ENCODE assay signal across 8 cellular contexts in genomic region chr17:81927145-81927652, GRCh38. TPM values are rescaled to one million over a fixed set of nuclear protein-coding genes. Genes with fewer than 3 reads are reported as not detected.
DNase-seq lines count a peak whose midpoint lies in the region; ATAC-seq and TF ChIP-seq lines count a peak whose summit lies in the region.

No MANE protein-coding gene starts in this region.

- WGBS in GM23248 (ENCODE audit: low coverage in 1 of 2, low lambda C conversion rate in 2 of 2, missing lambda C conversion rate in 2 of 2), 2 experiments = 0 to 1% methylated on average over 27 to 39 of the region's 80 CpGs
- 2% methylated on average over 21 of the region's 80 CpGs for WGBS in esophagus muscularis mucosa
- 1% methylated on average over 10 of the region's 80 CpGs for WGBS in prostate gland

- peaks cover 28% of the 10 kb centered on the region; the same call in 1 of the 2 replicates for H3K4me1 ChIP-seq in ES-I3 (ENCODE audit: insufficient read depth, low read length)
- peaks cover 16% of the 10 kb centered on the region; the same call in 1 of the 2 replicates for H3K4me1 ChIP-seq in GM23248 (ENCODE audit: insufficient read depth)
- peaks cover 50 to 61% (median 58%) of the 10 kb centered on the region in 4 donors for H3K4me1 ChIP-seq in esophagus muscularis mucosa
- H3K4me1 ChIP-seq in prostate gland (replicated peaks) = peaks cover 22% of the 10 kb centered on the region

- H3F3A ChIP-seq in GM23248 (ENCODE audit: insufficient read depth) = 0 out of 2 replicates have a peak, but pooled peaks cover 8% of the 10 kb centered on the region

- H3K9me2 ChIP-seq in GM23248 (ENCODE audit: insufficient read depth) = no peaks in the 10 kb centered on the region

- H3K27ac ChIP-seq in GM23248 (peak overlapping the region; percentile 93), RWPE1 (peak overlapping the region; percentile 98), esophagus muscularis mucosa (replicated peaks in 1 of 4) (peak overlapping the region; percentile 91 to 98 (median 95)), prostate gland (peak overlapping the region; percentile 83 to 85)

- H3K4me2 ChIP-seq in GM23248 (ENCODE audit: unreplicated experiment) = peak overlapping the region; percentile 76

- no peaks in the 10 kb centered on the region for H4K20me1 ChIP-seq in GM23248 (ENCODE audit: insufficient read depth)

- ATAC-seq in GM21526 (IDR thresholded peaks at IDR 0.05; ENCODE audit: low FRiP score, unreplicated experiment) = no peak

- H3K4me3 ChIP-seq in GM23248 (peak overlapping the region; percentile 87), esophagus muscularis mucosa (peak overlapping the region; percentile 80 to 99 (median 84)), prostate gland (peak overlapping the region; percentile 89 to 98)

- peaks cover 48% of the 10 kb centered on the region for H3K79me2 ChIP-seq in GM23248 (ENCODE audit: insufficient read depth)

- peak overlapping the region; percentile 58 for H2AFZ ChIP-seq in GM23248

- in situ Hi-C loops in GM23248 (cut with MboI) = no loop called here

- TF ChIP-seq EP300 in esophagus muscularis mucosa (IDR thresholded peaks at IDR 0.05) = no peak

- H3K9ac ChIP-seq in ES-I3 (ENCODE audit: low read depth, low read length) (peak overlapping the region; percentile 78), GM23248 (peak overlapping the region; percentile 94)

- H3K9me3 ChIP-seq in ES-I3 (ENCODE audit: control insufficient read depth, insufficient read depth, low read length) = no peaks in the 10 kb centered on the region
- H3K9me3 ChIP-seq in GM23248 (ENCODE audit: low read depth) = no peaks in the 10 kb centered on the region
- no peaks in the 10 kb centered on the region for H3K9me3 ChIP-seq in esophagus muscularis mucosa
- no peaks in the 10 kb centered on the region for H3K9me3 ChIP-seq in prostate gland

- POLR2A ChIA-PET in RWPE1 (lab: Yijun Ruan, JAX; ENCODE audit: low non-redundant PET) = interaction anchor here (1.2 kb wide), 1 partner anchor 10 kb away, joined by 3 read pairs; no protein-coding TSS in a partner anchor

- intact Hi-C loops in esophagus muscularis mucosa (cut with DNase I) = no loop called here
- intact Hi-C loops in prostate gland (cut with DNase I) = no loop called here

- DNase-seq in GM23248 (no peak), RWPE1 (ENCODE audit: low spot score) (no peak), esophagus muscularis mucosa (ENCODE audit: extremely low spot score) (no peak), prostate gland (ENCODE audit: low spot score) (no peak), epidermal melanocyte (ENCODE audit: insufficient read length, low spot score) (no peak)
- no peak for DNase-seq in stimulated activated CD4-positive, alpha-beta T cell treated with anti-CD3 and anti-CD28 coated beads, Interleukin-2, amount 100 ng/mL, for 48 hours

- no peak for TF ChIP-seq CTCF in RWPE1 (conservative IDR thresholded peaks at IDR 0.05; ENCODE audit: low read depth)
- no peak for TF ChIP-seq CTCF in esophagus muscularis mucosa (IDR thresholded peaks at IDR 0.05)
- TF ChIP-seq CTCF in prostate gland (IDR thresholded peaks at IDR 0.05) = no peak

- TF ChIP-seq POLR2A in esophagus muscularis mucosa (IDR thresholded peaks at IDR 0.05; ENCODE audit: low read depth) = no peak
- TF ChIP-seq POLR2A in prostate gland (IDR thresholded peaks at IDR 0.05) = no peak

- no peaks in the 10 kb centered on the region for H3K36me3 ChIP-seq in ES-I3 (ENCODE audit: insufficient read depth, low read length)
- no peaks in the 10 kb centered on the region for H3K36me3 ChIP-seq in GM23248 (ENCODE audit: low read depth)
- H3K36me3 ChIP-seq in esophagus muscularis mucosa = peaks cover 5 to 9% (median 7%) of the 10 kb centered on the region in 4 donors
- no peaks in the 10 kb centered on the region for H3K36me3 ChIP-seq in prostate gland

- CTCF ChIA-PET in RWPE1 (lab: Yijun Ruan, JAX) = interaction anchor here (0.6 to 1.3 kb wide), 2 partner anchors 32 to 103 kb away, joined by 3 read pairs; no protein-coding TSS in a partner anchor

- no peaks in the 10 kb centered on the region for H3K27me3 ChIP-seq in GM23248 (replicated peaks; ENCODE audit: insufficient read depth)
- peaks cover 0 to 19% (median 1%) of the 10 kb centered on the region in 4 donors for H3K27me3 ChIP-seq in esophagus muscularis mucosa
- H3K27me3 ChIP-seq in prostate gland (replicated peaks; ENCODE audit: insufficient read depth) = no peaks in the 10 kb centered on the region

RNA-seq across cellular contexts. Expression of gene MAFG, which starts 0.3 kb away (rescaled TPM):
- 17.7 and 19.8 TPM in 2 replicates for total RNA-seq in GM23248 (2014; rRNA removed; shearing (Covaris generic))
- 5.0 and 6.4 TPM in 2 replicates for polyA plus RNA-seq in GM23248 (2016; fragmentation: Nextera tagmentation; extraction: Ambion mirVana)
- 10 to 100 TPM; 23.7 to 41.7 (median 33.6) TPM for total RNA-seq in esophagus muscularis mucosa
- 10 to 100 TPM; 11.3 to 27.7 TPM for total RNA-seq in prostate gland

RNA-seq across cellular contexts. Expression of gene SIRT7, which starts 9.2 kb away (rescaled TPM):
- total RNA-seq in GM23248 (2014; rRNA removed; shearing (Covaris generic)) = 13.1 and 14.5 TPM in 2 replicates
- 9.3 and 11.4 TPM in 2 replicates for polyA plus RNA-seq in GM23248 (2016; fragmentation: Nextera tagmentation; extraction: Ambion mirVana)
- 10 to 100 TPM; 13.9 to 27.0 (median 19.9) TPM for total RNA-seq in esophagus muscularis mucosa
- total RNA-seq in prostate gland = 10 to 100 TPM; 22.4 to 39.9 TPM

RNA-seq across cellular contexts. Expression of gene PYCR1, which starts 9.9 kb away (rescaled TPM):
- 229 and 279 TPM in 2 replicates for total RNA-seq in GM23248 (2014; rRNA removed; shearing (Covaris generic))
- polyA plus RNA-seq in GM23248 (2016; fragmentation: Nextera tagmentation; extraction: Ambion mirVana) = 181 and 197 TPM in 2 replicates
- total RNA-seq in esophagus muscularis mucosa = 1 to 10 TPM; 2.1 to 6.5 (median 4.6) TPM
- 10 to 100 TPM; 35.0 to 91.2 TPM for total RNA-seq in prostate gland

RNA-seq across cellular contexts. Expression of gene PCYT2, which starts 16.0 kb away (rescaled TPM):
- 34.7 and 36.9 TPM in 2 replicates for total RNA-seq in GM23248 (2014; rRNA removed; shearing (Covaris generic))
- polyA plus RNA-seq in GM23248 (2016; fragmentation: Nextera tagmentation; extraction: Ambion mirVana) = 25.6 and 27.6 TPM in 2 replicates
- total RNA-seq in esophagus muscularis mucosa (10 to 100 TPM; 27.4 to 38.7 (median 33.3) TPM), prostate gland (10 to 100 TPM; 51.4 to 69.2 TPM)

RNA-seq across cellular contexts. Expression of gene MYADML2, which starts 19.8 kb away (rescaled TPM):
- not detected in 2 replicates for total RNA-seq in GM23248 (2014; rRNA removed; shearing (Covaris generic))
- 0.14 TPM in 1 of 2 replicates, not detected in the other for polyA plus RNA-seq in GM23248 (2016; fragmentation: Nextera tagmentation; extraction: Ambion mirVana)
- not detected for total RNA-seq in esophagus muscularis mucosa
- under 1 TPM in 1 of 2 donors, not detected in 1; 0.14 TPM for total RNA-seq in prostate gland

Comparison
In these comparisons a context has a peak if more than half of its experiments do, and no peak if none do; other contexts are left out.
1. RNA of gene PYCR1, which starts 9.9 kb away (total RNA-seq): 229 to 279 TPM in GM23248 and 35.0 to 91.2 TPM in prostate gland; 2.1 to 6.5 TPM in esophagus muscularis mucosa; every median in the first group is over 4 times any median in the second.
2. Peak in every context shown above with its lines, with median percentiles within 50 percentile points of each other: H3K27ac ChIP-seq and H3K4me3 ChIP-seq.